ENCODE assay signal across 24 cellular contexts in the genomic region with DNA sequence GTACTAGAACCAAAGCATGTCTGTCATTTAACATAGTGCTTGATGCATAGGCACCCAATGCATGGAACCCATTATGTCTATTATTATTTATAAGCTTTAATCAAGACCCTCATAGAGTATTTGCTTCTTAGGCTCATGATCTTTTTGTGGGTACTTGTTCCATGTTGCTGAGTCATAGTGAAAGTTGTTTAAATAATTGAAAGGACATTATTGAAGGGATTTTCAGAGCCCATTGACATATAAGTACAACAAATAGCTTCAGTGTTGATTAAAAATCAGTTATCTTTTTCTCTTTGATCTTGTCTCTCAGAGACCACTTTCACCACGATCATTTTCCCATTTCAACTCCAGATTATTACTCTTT.
"Had no signal": no experiment of that assay in that cellular context is flagged by ENCODE, and none has a peak within 500 bp of the region (broad histone marks: within the 10 kb centered on the region; RNA-seq: fewer than 3 reads in every experiment).

No MANE protein-coding gene starts in this region.

- H3K27me3 Mint-ChIP-seq: activated CD4-positive, alpha-beta T cell treated with anti-CD3 and anti-CD28 coated beads for 36 hours; activated naive CD4-positive, alpha-beta T cell treated with anti-CD3 and anti-CD28 coated beads, Interleukin-2, amount 50 U/mL, for 24 hours had no signal

- DNase-seq: activated CD4-positive, alpha-beta T cell treated with anti-CD3 and anti-CD28 coated beads for 36 hours; activated CD8-positive, alpha-beta memory T cell treated with anti-CD3 and anti-CD28 coated beads, Interleukin-2, amount 50 U/mL, for 48 hours; activated CD8-positive, alpha-beta T cell treated with anti-CD3 and anti-CD28 coated beads for 36 hours; activated T-cell treated with anti-CD3 and anti-CD28 coated beads, Interleukin-2, amount 50 U/mL, for 1 hour; aorta; body of pancreas; Karpas-422; MM.1S; NCI-H1105; NCI-H1436; NCI-H1694 treated with DMSO at 0.1 percent for 48 hours; NCI-H2081; NCI-H446; NCI-H524; Right ventricle myocardium superior; RPMI8226; SJCRH30; SK-N-SH; T-helper 1 cell; WERI-Rb-1 had no signal

- H3K4me1 ChIP-seq: SJCRH30 had no signal

- H3K36me3 ChIP-seq: SJCRH30, WERI-Rb-1 had no signal

- H3K9me3 ChIP-seq: body of pancreas, SJCRH30, SK-N-SH had no signal

- H3K9me3 Mint-ChIP-seq: activated CD8-positive, alpha-beta T cell treated with anti-CD3 and anti-CD28 coated beads for 36 hours; activated naive CD4-positive, alpha-beta T cell treated with anti-CD3 and anti-CD28 coated beads, Interleukin-2, amount 50 U/mL, for 24 hours; central memory CD8-positive, alpha-beta T cell had no signal

- H3K4me3 Mint-ChIP-seq: activated CD4-positive, alpha-beta T cell treated with anti-CD3 and anti-CD28 coated beads for 36 hours; activated CD8-positive, alpha-beta T cell treated with anti-CD3 and anti-CD28 coated beads for 36 hours; activated naive CD4-positive, alpha-beta T cell treated with anti-CD3 and anti-CD28 coated beads, Interleukin-2, amount 50 U/mL, for 24 hours; central memory CD8-positive, alpha-beta T cell had no signal

- H3K4me1 Mint-ChIP-seq: activated CD4-positive, alpha-beta T cell treated with anti-CD3 and anti-CD28 coated beads for 36 hours; activated naive CD4-positive, alpha-beta T cell treated with anti-CD3 and anti-CD28 coated beads, Interleukin-2, amount 50 U/mL, for 24 hours; central memory CD8-positive, alpha-beta T cell had no signal

- H3K4me2 ChIP-seq: SK-N-SH had no signal

- H3K9me2 ChIP-seq: SK-N-SH had no signal

- H3K4me3 ChIP-seq: body of pancreas, K562, SJCRH30 had no signal

- H3K27me3 ChIP-seq: body of pancreas, SJCRH30 had no signal

- H3K27ac Mint-ChIP-seq: activated CD4-positive, alpha-beta T cell treated with anti-CD3 and anti-CD28 coated beads for 36 hours; activated CD8-positive, alpha-beta T cell treated with anti-CD3 and anti-CD28 coated beads for 36 hours; activated naive CD4-positive, alpha-beta T cell treated with anti-CD3 and anti-CD28 coated beads, Interleukin-2, amount 50 U/mL, for 24 hours had no signal

- FAIRE-seq: K562 had no signal

- H3K36me3 Mint-ChIP-seq: activated naive CD4-positive, alpha-beta T cell treated with anti-CD3 and anti-CD28 coated beads, Interleukin-2, amount 50 U/mL, for 24 hours had no signal

- ATAC-seq: activated CD4-positive, alpha-beta T cell treated with anti-CD3 and anti-CD28 coated beads for 36 hours; activated CD8-positive, alpha-beta T cell treated with anti-CD3 and anti-CD28 coated beads for 36 hours; body of pancreas; K562; Panc1 had no signal

- H3K27ac ChIP-seq: body of pancreas, SJCRH30, WERI-Rb-1 had no signal
